ENCODE assay signal across 7 cellular contexts in genomic region chr3:194255252-194256039, GRCh38.
DNase-seq lines count a peak whose midpoint lies in the region; ATAC-seq and TF ChIP-seq lines count a peak whose summit lies in the region.

No MANE protein-coding gene starts in this region.

- H3K9me3 ChIP-seq in MG63, result peaks cover 3% of the 10 kb centered on the region; the same call in 1 of the 2 replicates

- H3K27me3 ChIP-seq in GM23338 (ENCODE audit: insufficient read depth) (no peaks in the 10 kb centered on the region), MG63 (no peaks in the 10 kb centered on the region)

- H3K79me2 ChIP-seq in GM23338 (replicated peaks; ENCODE audit: insufficient read depth), result no peaks in the 10 kb centered on the region

- no peak overlapping the region for H3K27ac Mint-ChIP-seq in GM23338
- peak overlapping the region; percentile 65 to 66 for H3K27ac Mint-ChIP-seq in activated naive CD4-positive, alpha-beta T cell treated with anti-CD3 and anti-CD28 coated beads, Interleukin-2, amount 50 U/mL, for 72 hours
- H3K27ac Mint-ChIP-seq in stimulated activated naive B cell treated with anti-CD40 and anti-IgM and Interleukin-4, amounts not matched to agents 10 μg/mL and 1 μg/mL and 100 μg/mL, for 72 hours, result peak overlapping the region; percentile 21

- H3K4me1 ChIP-seq in GM23338 (ENCODE audit: insufficient read depth), result peaks cover 6% of the 10 kb centered on the region; the same call in 1 of the 2 replicates

- no peak for TF ChIP-seq CTCF in GM23338 (conservative IDR thresholded peaks at IDR 0.05; ENCODE audit: low read depth in 2 of 2)

- no peaks in the 10 kb centered on the region for H3F3A ChIP-seq in GM23338 (replicated peaks; ENCODE audit: low read depth)

- DNase-seq in GM23338 (ENCODE audit: low spot score) (no peak), SK-N-DZ (ENCODE audit: low spot score) (peak; percentile 79), mesenteric fat pad (ENCODE audit: low spot score) (peak; percentile 91), MG63 (no peak)
- peak in 1 of 2 donors; percentile 65 for DNase-seq in activated naive CD4-positive, alpha-beta T cell treated with anti-CD3 and anti-CD28 coated beads, Interleukin-2, amount 50 U/mL, for 72 hours (ENCODE audit: low spot score in 2 of 2)
- no peak for DNase-seq in stimulated activated naive B cell treated with anti-CD40 and anti-IgM and Interleukin-4, amounts not matched to agents 10 μg/mL and 1 μg/mL and 100 μg/mL, for 72 hours
- no peak for DNase-seq in effector CD4-positive, alpha-beta T cell

- no peak overlapping the region for H3K4me3 Mint-ChIP-seq in GM23338
- H3K4me3 Mint-ChIP-seq in stimulated activated naive B cell treated with anti-CD40 and anti-IgM and Interleukin-4, amounts not matched to agents 10 μg/mL and 1 μg/mL and 100 μg/mL, for 72 hours, result peak overlapping the region; percentile 74 to 77

- H3K36me3 ChIP-seq in GM23338 (ENCODE audit: insufficient read depth), result no peaks in the 10 kb centered on the region; the same call in 1 of the 2 replicates
- no peaks in the 10 kb centered on the region for H3K36me3 ChIP-seq in MG63

- no peak overlapping the region for H3K4me2 ChIP-seq in GM23338

- H3K4me3 ChIP-seq in GM23338 (no peak overlapping the region), MG63 (no peak overlapping the region)

- 0 out of 3 replicates have a peak, but pooled peaks cover 3% of the 10 kb centered on the region for H3K36me3 Mint-ChIP-seq in GM23338 (ENCODE audit: low read depth)
- H3K36me3 Mint-ChIP-seq in activated naive CD4-positive, alpha-beta T cell treated with anti-CD3 and anti-CD28 coated beads, Interleukin-2, amount 50 U/mL, for 72 hours, result peaks cover 0 to 9% of the 10 kb centered on the region in 2 donors
- peaks cover 0 to 1% of the 10 kb centered on the region in 2 donors for H3K36me3 Mint-ChIP-seq in stimulated activated naive B cell treated with anti-CD40 and anti-IgM and Interleukin-4, amounts not matched to agents 10 μg/mL and 1 μg/mL and 100 μg/mL, for 72 hours

- no peak overlapping the region for H3K27ac ChIP-seq in GM23338 (ENCODE audit: low read depth)

- peaks cover under 1% of the 10 kb centered on the region for H3K27me3 Mint-ChIP-seq in GM23338 (ENCODE audit: insufficient read depth, low read depth, poor library complexity)
- H3K27me3 Mint-ChIP-seq in stimulated activated naive B cell treated with anti-CD40 and anti-IgM and Interleukin-4, amounts not matched to agents 10 μg/mL and 1 μg/mL and 100 μg/mL, for 72 hours, result peaks cover 22 to 36% of the 10 kb centered on the region in 2 donors

- H4K20me1 ChIP-seq in GM23338 (replicated peaks; ENCODE audit: insufficient read depth), result no peaks in the 10 kb centered on the region

- peaks cover 10% of the 10 kb centered on the region; the same call in 1 of the 3 replicates for H3K4me1 Mint-ChIP-seq in GM23338
- H3K4me1 Mint-ChIP-seq in stimulated activated naive B cell treated with anti-CD40 and anti-IgM and Interleukin-4, amounts not matched to agents 10 μg/mL and 1 μg/mL and 100 μg/mL, for 72 hours, result peaks cover 11 to 12% of the 10 kb centered on the region in 2 donors

- peaks cover 10% of the 10 kb centered on the region; the same call in 2 of the 3 replicates for H3K9me3 Mint-ChIP-seq in GM23338
- H3K9me3 Mint-ChIP-seq in activated naive CD4-positive, alpha-beta T cell treated with anti-CD3 and anti-CD28 coated beads, Interleukin-2, amount 50 U/mL, for 72 hours, result peaks cover 0 to 4% of the 10 kb centered on the region in 2 donors
- no peaks in the 10 kb centered on the region for H3K9me3 Mint-ChIP-seq in stimulated activated naive B cell treated with anti-CD40 and anti-IgM and Interleukin-4, amounts not matched to agents 10 μg/mL and 1 μg/mL and 100 μg/mL, for 72 hours

- no peaks in the 10 kb centered on the region for H3K9me2 ChIP-seq in GM23338 (ENCODE audit: insufficient read depth)

- ATAC-seq in GM23338, result peak; percentile 42
- ATAC-seq in activated naive CD4-positive, alpha-beta T cell treated with anti-CD3 and anti-CD28 coated beads, Interleukin-2, amount 50 U/mL, for 72 hours, result peak; percentile 74 to 85
- ATAC-seq in stimulated activated naive B cell treated with anti-CD40 and anti-IgM and Interleukin-4, amounts not matched to agents 10 μg/mL and 1 μg/mL and 100 μg/mL, for 72 hours (replicated peaks), result peak; percentile 89 to 90

- H2AFZ ChIP-seq in GM23338, result peak overlapping the region; percentile 52; the same call in 1 of the 2 replicates

TF ChIP-seq in GM23338, 12 proteins besides CTCF, POLR2A, EP300 and RAD21 (continues in another document):
- TF ChIP-seq JUNB (IDR thresholded peaks at IDR 0.05; ENCODE audit: unreplicated experiment), result no peak
- no peak for TF ChIP-seq EZH2 (IDR thresholded peaks at IDR 0.05; ENCODE audit: low read depth, unreplicated experiment)
- TF ChIP-seq REST (IDR thresholded peaks at IDR 0.05; ENCODE audit: unreplicated experiment), result no peak
- TF ChIP-seq EZH2phosphoT487 (IDR thresholded peaks at IDR 0.05; ENCODE audit: unreplicated experiment), result no peak
- no peak for TF ChIP-seq CREB1 (CRISPR knock-in tag; IDR thresholded peaks at IDR 0.05; ENCODE audit: low read depth)

Comparison
In these comparisons a context has a peak if more than half of its experiments do, and no peak if none do; other contexts are left out.
1. DNase-seq: peak in SK-N-DZ (single experiment) and mesenteric fat pad (single experiment); none in GM23338 (single experiment), stimulated activated naive B cell treated with anti-CD40 and anti-IgM and Interleukin-4, amounts not matched to agents 10 μg/mL and 1 μg/mL and 100 μg/mL, for 72 hours (single experiment), MG63 (single experiment) and effector CD4-positive, alpha-beta T cell (single experiment).
2. Peak in every context shown above with its lines, with median percentiles within 50 percentile points of each other: ATAC-seq.